In genomic region chr5:6737043-6737941, GRCh38 we compare ENCODE assay signal across 9 cellular contexts. TPM values are rescaled to one million over a fixed set of nuclear protein-coding genes. Genes with fewer than 3 reads are reported as not detected.
DNase-seq lines count a peak whose midpoint lies in the region; ATAC-seq and TF ChIP-seq lines count a peak whose summit lies in the region.
"Had no signal": no experiment of that assay in that cellular context is flagged by ENCODE, and none has a peak within 500 bp of the region (broad histone marks: within the 10 kb centered on the region; RNA-seq: fewer than 3 reads in every experiment).

No MANE protein-coding gene starts in this region.

- H3K27me3 Mint-ChIP-seq in activated naive CD8-positive, alpha-beta T cell treated with anti-CD3 and anti-CD28 coated beads for 36 hours: no peaks in the 10 kb centered on the region

- peaks cover 43% of the 10 kb centered on the region for H3K4me1 Mint-ChIP-seq in activated naive CD8-positive, alpha-beta T cell treated with anti-CD3 and anti-CD28 coated beads for 36 hours

- H3K4me3 ChIP-seq in GM06990 (replicated peaks; ENCODE audit: low read depth, low read length) (no peak overlapping the region; the same call in 1 of the 2 replicates), MG63 (no peak overlapping the region)

- H3K36me3 ChIP-seq in GM06990 (ENCODE audit: control insufficient read depth, insufficient read depth, low read length) (peaks cover 16% of the 10 kb centered on the region), MG63 (peaks cover 65% of the 10 kb centered on the region)

- peak overlapping the region; percentile 6 for H3K4me3 Mint-ChIP-seq in activated naive CD8-positive, alpha-beta T cell treated with anti-CD3 and anti-CD28 coated beads for 36 hours

- H3K9me3 Mint-ChIP-seq in activated naive CD8-positive, alpha-beta T cell treated with anti-CD3 and anti-CD28 coated beads for 36 hours: no peaks in the 10 kb centered on the region

- H3K9me3 ChIP-seq in MG63: no peaks in the 10 kb centered on the region

- no peak for TF ChIP-seq CTCF in GM06990 (IDR thresholded peaks at IDR 0.05; ENCODE audit: insufficient read depth, low read length, poor library complexity, severe bottlenecking)

- peak overlapping the region; percentile 90 for H3K27ac Mint-ChIP-seq in activated naive CD8-positive, alpha-beta T cell treated with anti-CD3 and anti-CD28 coated beads for 36 hours

- H3K36me3 Mint-ChIP-seq in activated naive CD8-positive, alpha-beta T cell treated with anti-CD3 and anti-CD28 coated beads for 36 hours: peaks cover 28% of the 10 kb centered on the region

- DNase-seq in GM06990 (ENCODE audit: extremely low read depth, insufficient read length) (peak; percentile 47), NCI-H2107 treated with DMSO at 0.1 percent for 48 hours (lab: John Stamatoyannopoulos, UW; ENCODE audit: unreplicated experiment) (no peak), anterior cingulate cortex (lab: John Stamatoyannopoulos, UW) (no peak), EL (no peak), MG63 (no peak)
- DNase-seq in activated naive CD8-positive, alpha-beta T cell treated with anti-CD3 and anti-CD28 coated beads for 36 hours: no peak
- DNase-seq: stimulated activated naive CD4-positive, alpha-beta T cell treated with Interleukin-2 at 50 U/mL for 16 hours had no signal

- ATAC-seq in GM19351 (IDR thresholded peaks at IDR 0.05; ENCODE audit: unreplicated experiment) (peak; percentile 83), HG03095 (IDR thresholded peaks at IDR 0.05; ENCODE audit: unreplicated experiment) (peak; percentile 62)

- H3K27me3 ChIP-seq in GM06990 (replicated peaks; ENCODE audit: control insufficient read depth, insufficient read depth, low read length) (no peaks in the 10 kb centered on the region), MG63 (no peaks in the 10 kb centered on the region)

RNA-seq across cellular contexts. Expression of gene TENT4A, which starts 24.1 kb away (rescaled TPM):
- total RNA-seq in activated naive CD8-positive, alpha-beta T cell treated with anti-CD3 and anti-CD28 coated beads for 36 hours: 10 to 100 TPM; 28.2 to 30.7 TPM
- total RNA-seq in MG63 (2014; rRNA removed; shearing (Covaris generic); ENCODE audit: low replicate concordance): 9.9 and 14.6 TPM in 2 replicates
